Comparison of ENCODE assay signal across 24 cellular contexts in the genomic region with DNA sequence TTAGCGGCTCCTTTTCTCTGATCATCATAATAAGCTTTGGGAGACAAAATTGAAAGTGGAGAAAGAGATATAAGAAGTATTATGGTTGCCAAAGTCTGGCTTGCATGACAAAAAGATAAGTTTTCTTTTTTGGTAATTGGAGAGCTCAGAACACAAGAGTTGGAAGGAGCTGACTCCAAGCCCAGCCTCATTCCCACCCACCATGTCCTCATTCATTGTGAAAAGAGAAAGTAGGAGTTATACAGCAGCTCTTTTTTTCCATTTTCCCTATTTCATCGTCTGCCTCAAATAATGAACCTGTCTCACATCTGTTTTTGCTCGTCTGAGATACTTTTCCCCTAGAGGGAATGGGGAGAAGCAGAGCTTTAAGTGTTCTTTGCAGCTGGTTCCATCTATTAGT. TPM values are rescaled to one million over a fixed set of nuclear protein-coding genes. Genes with fewer than 3 reads are reported as not detected.
"Had no signal": no experiment of that assay in that cellular context is flagged by ENCODE, and none has a peak within 500 bp of the region (broad histone marks: within the 10 kb centered on the region; RNA-seq: fewer than 3 reads in every experiment).

No MANE protein-coding gene starts in this region.

- ATAC-seq: activated CD8-positive, alpha-beta memory T cell treated with anti-CD3 and anti-CD28 coated beads, Interleukin-2, amount 10 ng/mL, durations not matched to agents 7 days and 5 days; activated T-cell treated with anti-CD3 and anti-CD28 coated beads, Interleukin-2, amount 50 U/mL, for 4 hours; activated T-helper 17 cell treated with anti-CD3 and anti-CD28 coated beads, Interleukin-2, amount 50 U/mL, for 72 hours; SK-N-SH treated with all-trans-retinoic acid at 6 μM for 48 hours; T-helper 17 cell had no signal

- H3K4me1 Mint-ChIP-seq: activated B cell treated with CpG ODN at 0.5 μM for 24 hours; activated T-helper 17 cell treated with anti-CD3 and anti-CD28 coated beads, Interleukin-2, amount 50 U/mL, for 72 hours had no signal

- H3K4me3 Mint-ChIP-seq: activated B cell treated with CpG ODN at 0.5 μM for 24 hours; activated CD4-positive, alpha-beta T cell treated with anti-CD3 and anti-CD28 coated beads, Interleukin-2, amount 10 ng/mL, durations not matched to agents 24 days and 14 days; activated CD8-positive, alpha-beta memory T cell treated with anti-CD3 and anti-CD28 coated beads, Interleukin-2, amount 10 ng/mL, durations not matched to agents 7 days and 5 days; activated naive CD4-positive, alpha-beta T cell treated with anti-CD3 and anti-CD28 coated beads, Interleukin-2, amount 10 ng/mL, durations not matched to agents 7 days and 5 days; activated T-cell treated with anti-CD3 and anti-CD28 coated beads, Interleukin-2, amount 50 U/mL, for 4 hours; activated T-helper 17 cell treated with anti-CD3 and anti-CD28 coated beads, Interleukin-2, amount 50 U/mL, for 72 hours; T-helper 17 cell had no signal

- H3K27ac Mint-ChIP-seq: activated B cell treated with CpG ODN at 0.5 μM for 24 hours; activated CD4-positive, alpha-beta T cell treated with anti-CD3 and anti-CD28 coated beads, Interleukin-2, amount 10 ng/mL, durations not matched to agents 24 days and 14 days; activated CD8-positive, alpha-beta memory T cell treated with anti-CD3 and anti-CD28 coated beads, Interleukin-2, amount 10 ng/mL, durations not matched to agents 7 days and 5 days; activated naive CD4-positive, alpha-beta T cell treated with anti-CD3 and anti-CD28 coated beads, Interleukin-2, amount 10 ng/mL, durations not matched to agents 7 days and 5 days; activated T-helper 17 cell treated with anti-CD3 and anti-CD28 coated beads, Interleukin-2, amount 50 U/mL, for 72 hours; T-helper 17 cell had no signal

- H3K9me3 Mint-ChIP-seq: activated B cell treated with CpG ODN at 0.5 μM for 24 hours; activated CD4-positive, alpha-beta T cell treated with anti-CD3 and anti-CD28 coated beads, Interleukin-2, amount 10 ng/mL, durations not matched to agents 24 days and 14 days; activated naive CD4-positive, alpha-beta T cell treated with anti-CD3 and anti-CD28 coated beads, Interleukin-2, amount 10 ng/mL, durations not matched to agents 7 days and 5 days; activated T-cell treated with anti-CD3 and anti-CD28 coated beads, Interleukin-2, amount 50 U/mL, for 4 hours; activated T-helper 17 cell treated with anti-CD3 and anti-CD28 coated beads, Interleukin-2, amount 50 U/mL, for 72 hours had no signal

- DNase-seq: activated B cell treated with CpG ODN at 0.5 μM for 24 hours; activated CD4-positive, alpha-beta T cell treated with anti-CD3 and anti-CD28 coated beads for 1 hour; activated CD4-positive, alpha-beta T cell treated with anti-CD3 and anti-CD28 coated beads, Interleukin-2, amount 10 ng/mL, durations not matched to agents 24 days and 14 days; activated CD4-positive, alpha-beta T cell treated with anti-CD3 and anti-CD28 coated beads, Interleukin-2, amount 50 U/mL, for 48 hours; activated CD8-positive, alpha-beta memory T cell treated with anti-CD3 and anti-CD28 coated beads, Interleukin-2, amount 10 ng/mL, durations not matched to agents 7 days and 5 days; activated gamma-delta T cell; activated naive CD4-positive, alpha-beta T cell treated with anti-CD3 and anti-CD28 coated beads, Interleukin-2, amount 10 ng/mL, durations not matched to agents 7 days and 5 days; activated T-cell treated with anti-CD3 and anti-CD28 coated beads, Interleukin-2, amount 50 U/mL, for 4 hours; amygdala; Karpas-422; MM.1S; NCI-H1105; NCI-H1436; NCI-H1694 treated with DMSO at 0.1 percent for 48 hours; NCI-H2029 treated with DMSO at 0.1 percent for 48 hours; NCI-H446; NCI-H524; Peyer's patch; SHP77; T-helper 17 cell; T-helper 9 cell had no signal

- H3K27me3 Mint-ChIP-seq: activated B cell treated with CpG ODN at 0.5 μM for 24 hours; activated CD4-positive, alpha-beta T cell treated with anti-CD3 and anti-CD28 coated beads, Interleukin-2, amount 10 ng/mL, durations not matched to agents 24 days and 14 days; activated CD8-positive, alpha-beta memory T cell treated with anti-CD3 and anti-CD28 coated beads, Interleukin-2, amount 10 ng/mL, durations not matched to agents 7 days and 5 days; activated naive CD4-positive, alpha-beta T cell treated with anti-CD3 and anti-CD28 coated beads, Interleukin-2, amount 10 ng/mL, durations not matched to agents 7 days and 5 days; activated T-helper 17 cell treated with anti-CD3 and anti-CD28 coated beads, Interleukin-2, amount 50 U/mL, for 72 hours; T-helper 17 cell had no signal

RNA-seq across cellular contexts. Expression of gene AGT, which starts 34.8 kb away (rescaled TPM):
- total RNA-seq: activated B cell treated with CpG ODN at 0.5 μM for 24 hours; activated CD4-positive, alpha-beta T cell treated with anti-CD3 and anti-CD28 coated beads, Interleukin-2, amount 10 ng/mL, durations not matched to agents 24 days and 14 days; activated CD8-positive, alpha-beta memory T cell treated with anti-CD3 and anti-CD28 coated beads, Interleukin-2, amount 10 ng/mL, durations not matched to agents 7 days and 5 days; activated T-helper 17 cell treated with anti-CD3 and anti-CD28 coated beads, Interleukin-2, amount 50 U/mL, for 72 hours; SJSA1; T-helper 17 cell had no signal
